In the genomic region with DNA sequence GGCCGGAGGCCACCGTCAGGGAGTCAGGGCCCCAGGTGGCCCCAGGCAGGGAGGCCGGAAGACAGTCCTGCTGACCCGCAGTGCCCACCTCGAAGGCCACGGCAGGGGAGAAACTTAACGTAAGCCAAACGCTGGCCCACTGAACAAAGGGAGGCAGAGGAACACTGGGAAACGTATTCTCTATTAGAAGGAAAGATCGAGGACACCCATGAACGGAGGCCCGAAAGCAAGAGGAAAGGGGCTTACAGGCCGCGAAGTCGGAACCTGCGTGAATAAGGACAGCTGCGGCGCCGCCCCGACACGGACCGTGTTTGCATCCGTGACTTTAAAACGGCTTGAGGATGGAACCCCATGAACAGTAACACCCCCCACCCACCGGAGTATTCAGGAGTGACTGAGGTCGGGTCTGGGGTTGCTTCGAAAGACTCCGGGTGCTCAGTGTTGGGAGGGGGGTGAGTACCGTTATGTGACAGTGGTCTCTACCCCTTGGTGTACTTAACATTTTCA, we compare ENCODE assay signal across 2 cellular contexts.
TF ChIP-seq lines count a peak whose summit lies in the region.

No MANE protein-coding gene starts in this region.

TF ChIP-seq in SK-N-SH, 30 proteins besides CTCF, POLR2A, EP300 and RAD21 (continued from another document):
- TF ChIP-seq, protein P1, sequence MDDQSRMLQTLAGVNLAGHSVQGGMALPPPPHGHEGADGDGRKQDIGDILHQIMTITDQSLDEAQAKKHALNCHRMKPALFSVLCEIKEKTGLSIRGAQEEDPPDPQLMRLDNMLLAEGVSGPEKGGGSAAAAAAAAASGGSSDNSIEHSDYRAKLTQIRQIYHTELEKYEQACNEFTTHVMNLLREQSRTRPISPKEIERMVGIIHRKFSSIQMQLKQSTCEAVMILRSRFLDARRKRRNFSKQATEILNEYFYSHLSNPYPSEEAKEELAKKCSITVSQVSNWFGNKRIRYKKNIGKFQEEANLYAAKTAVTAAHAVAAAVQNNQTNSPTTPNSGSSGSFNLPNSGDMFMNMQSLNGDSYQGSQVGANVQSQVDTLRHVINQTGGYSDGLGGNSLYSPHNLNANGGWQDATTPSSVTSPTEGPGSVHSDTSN (IDR thresholded peaks at IDR 0.05), result no peak
- TF ChIP-seq FOXJ3 (CRISPR knock-in tag; IDR thresholded peaks at IDR 0.05) (no peak), POLR2AphosphoS5 (IDR thresholded peaks at IDR 0.05; ENCODE audit: low read depth, low read length) (no peak), SMC3 (IDR thresholded peaks at IDR 0.05; ENCODE audit: low read depth, low read length) (no peak), ELF1 (IDR thresholded peaks at IDR 0.05) (no peak), MEF2A (IDR thresholded peaks at IDR 0.05; ENCODE audit: borderline replicate concordance, low read depth) (no peak), GABPA (IDR thresholded peaks at IDR 0.05; ENCODE audit: low read depth) (no peak), FOXM1 (IDR thresholded peaks at IDR 0.05; ENCODE audit: low read depth) (no peak), NFIC (IDR thresholded peaks at IDR 0.05; ENCODE audit: borderline replicate concordance) (no peak), GATA2 (CRISPR knock-in tag; IDR thresholded peaks at IDR 0.05) (no peak)
- TF ChIP-seq, protein P2, sequence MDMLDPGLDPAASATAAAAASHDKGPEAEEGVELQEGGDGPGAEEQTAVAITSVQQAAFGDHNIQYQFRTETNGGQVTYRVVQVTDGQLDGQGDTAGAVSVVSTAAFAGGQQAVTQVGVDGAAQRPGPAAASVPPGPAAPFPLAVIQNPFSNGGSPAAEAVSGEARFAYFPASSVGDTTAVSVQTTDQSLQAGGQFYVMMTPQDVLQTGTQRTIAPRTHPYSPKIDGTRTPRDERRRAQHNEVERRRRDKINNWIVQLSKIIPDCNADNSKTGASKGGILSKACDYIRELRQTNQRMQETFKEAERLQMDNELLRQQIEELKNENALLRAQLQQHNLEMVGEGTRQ (IDR thresholded peaks at IDR 0.05; ENCODE audit: borderline replicate concordance, low read depth, low read length), result no peak
- TF ChIP-seq, protein P3, sequence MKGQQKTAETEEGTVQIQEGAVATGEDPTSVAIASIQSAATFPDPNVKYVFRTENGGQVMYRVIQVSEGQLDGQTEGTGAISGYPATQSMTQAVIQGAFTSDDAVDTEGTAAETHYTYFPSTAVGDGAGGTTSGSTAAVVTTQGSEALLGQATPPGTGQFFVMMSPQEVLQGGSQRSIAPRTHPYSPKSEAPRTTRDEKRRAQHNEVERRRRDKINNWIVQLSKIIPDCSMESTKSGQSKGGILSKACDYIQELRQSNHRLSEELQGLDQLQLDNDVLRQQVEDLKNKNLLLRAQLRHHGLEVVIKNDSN (IDR thresholded peaks at IDR 0.05; ENCODE audit: borderline replicate concordance, low read depth), result no peak

TF ChIP-seq in SK-N-SH treated with all-trans-retinoic acid at 6 μM for 48 hours, 23 proteins besides CTCF, POLR2A, EP300 and RAD21 (continued from another document):
- TF ChIP-seq ZFP3 (CRISPR knock-in tag; IDR thresholded peaks at IDR 0.05), result no peak
TF ChIP-seq in SK-N-SH treated with all-trans-retinoic acid at 6 μM for 48 hours: peak in this region for 0.
